ENCODE assay signal across 18 cellular contexts in the genomic region with DNA sequence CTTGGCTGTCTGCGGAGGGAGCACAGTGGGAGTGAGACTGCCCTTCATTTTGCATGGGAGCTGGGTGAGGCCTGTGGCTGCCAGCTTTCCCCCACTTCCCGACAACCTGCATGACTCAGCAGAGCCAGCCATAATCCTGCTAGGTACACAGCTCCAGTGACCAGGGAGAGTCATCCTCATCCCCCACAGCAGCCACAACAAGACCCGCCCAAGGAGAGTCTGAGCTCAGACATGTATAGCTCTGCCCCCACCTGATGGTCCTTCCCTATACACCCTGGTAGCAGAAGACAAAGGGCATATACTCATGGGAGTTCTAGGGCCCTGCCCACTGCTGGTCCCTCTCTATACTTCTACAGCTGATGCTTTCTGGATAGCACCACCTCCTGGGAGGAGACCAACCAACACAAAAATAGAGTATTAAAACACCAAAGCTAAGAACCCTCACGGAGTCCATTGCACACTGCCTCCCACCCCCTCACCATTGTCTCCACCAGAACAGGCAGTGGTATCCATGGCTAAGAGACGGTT. TPM values are rescaled to one million over a fixed set of nuclear protein-coding genes. Genes with fewer than 3 reads are reported as not detected.
DNase-seq lines count a peak whose midpoint lies in the region; ATAC-seq and TF ChIP-seq lines count a peak whose summit lies in the region.
"Had no signal": no experiment of that assay in that cellular context is flagged by ENCODE, and none has a peak within 500 bp of the region (broad histone marks: within the 10 kb centered on the region; RNA-seq: fewer than 3 reads in every experiment).

No MANE protein-coding gene starts in this region.

- no peaks in the 10 kb centered on the region for H3K4me1 Mint-ChIP-seq in stimulated activated effector memory CD8-positive, alpha-beta T cell treated with anti-CD3 and anti-CD28 coated beads, Interleukin-12 subunit alpha, Interleukin-12 subunit beta, amount 100 ng/mL, for 72 hours
- H3K4me1 Mint-ChIP-seq: activated naive CD4-positive, alpha-beta T cell treated with anti-CD3 and anti-CD28 coated beads, Interleukin-2, amount 10 ng/mL, durations not matched to agents 7 days and 5 days; central memory CD8-positive, alpha-beta T cell had no signal

- ATAC-seq in HG02938 (IDR thresholded peaks at IDR 0.05; ENCODE audit: unreplicated experiment), result no peak
- ATAC-seq in stimulated activated effector memory CD8-positive, alpha-beta T cell treated with anti-CD3 and anti-CD28 coated beads, Interleukin-12 subunit alpha, Interleukin-12 subunit beta, amount 100 ng/mL, for 72 hours, result no peak
- ATAC-seq: heart left ventricle, psoas muscle had no signal

- H3K4me3 Mint-ChIP-seq in stimulated activated effector memory CD8-positive, alpha-beta T cell treated with anti-CD3 and anti-CD28 coated beads, Interleukin-12 subunit alpha, Interleukin-12 subunit beta, amount 100 ng/mL, for 72 hours, result no peak overlapping the region
- H3K4me3 Mint-ChIP-seq: activated naive CD4-positive, alpha-beta T cell treated with anti-CD3 and anti-CD28 coated beads, Interleukin-2, amount 10 ng/mL, durations not matched to agents 7 days and 5 days; central memory CD8-positive, alpha-beta T cell had no signal

- H4K20me1 ChIP-seq in hepatocyte (ENCODE audit: insufficient read depth, poor library complexity, severe bottlenecking), result no peaks in the 10 kb centered on the region

- DNase-seq in HT1080 (ENCODE audit: low read depth) (peak; percentile 88), WERI-Rb-1 (peak; percentile 39), hepatocyte (ENCODE audit: low spot score) (peak; percentile 23)
- DNase-seq in stimulated activated effector memory CD8-positive, alpha-beta T cell treated with anti-CD3 and anti-CD28 coated beads, Interleukin-12 subunit alpha, Interleukin-12 subunit beta, amount 100 ng/mL, for 72 hours (ENCODE audit: low spot score in 2 of 2), result no peak
- DNase-seq in effector CD4-positive, alpha-beta T cell, result no peak
- DNase-seq: activated CD4-positive, alpha-beta T cell treated with anti-CD3 and anti-CD28 coated beads for 1 hour; activated CD8-positive, alpha-beta memory T cell treated with anti-CD3 and anti-CD28 coated beads, Interleukin-2, amount 50 U/mL, for 48 hours; activated naive CD4-positive, alpha-beta T cell treated with anti-CD3 and anti-CD28 coated beads, Interleukin-2, amount 10 ng/mL, durations not matched to agents 7 days and 5 days; heart left ventricle; NCI-H146; NCI-H526; psoas muscle had no signal

- H3K36me3 Mint-ChIP-seq in stimulated activated effector memory CD8-positive, alpha-beta T cell treated with anti-CD3 and anti-CD28 coated beads, Interleukin-12 subunit alpha, Interleukin-12 subunit beta, amount 100 ng/mL, for 72 hours, result no peaks in the 10 kb centered on the region
- H3K36me3 Mint-ChIP-seq: activated naive CD4-positive, alpha-beta T cell treated with anti-CD3 and anti-CD28 coated beads, Interleukin-2, amount 10 ng/mL, durations not matched to agents 7 days and 5 days had no signal

- H3K9me3 ChIP-seq in WERI-Rb-1 (ENCODE audit: severe bottlenecking), result no peaks in the 10 kb centered on the region
- no peaks in the 10 kb centered on the region for H3K9me3 ChIP-seq in hepatocyte (ENCODE audit: low read depth)
- H3K9me3 ChIP-seq in subcutaneous abdominal adipose tissue (ENCODE audit: control insufficient read depth in 5 of 5, low read length in 5 of 5), result peaks cover 0 to 6% (median 0%) of the 10 kb centered on the region in 5 donors
- H3K9me3 ChIP-seq: heart left ventricle, psoas muscle, tibial nerve had no signal

- H3K27ac Mint-ChIP-seq in stimulated activated effector memory CD8-positive, alpha-beta T cell treated with anti-CD3 and anti-CD28 coated beads, Interleukin-12 subunit alpha, Interleukin-12 subunit beta, amount 100 ng/mL, for 72 hours, result no peak overlapping the region
- H3K27ac Mint-ChIP-seq: activated naive CD4-positive, alpha-beta T cell treated with anti-CD3 and anti-CD28 coated beads, Interleukin-2, amount 10 ng/mL, durations not matched to agents 7 days and 5 days had no signal

- no peak overlapping the region for H2AFZ ChIP-seq in hepatocyte

- no peaks in the 10 kb centered on the region for H3K4me1 ChIP-seq in hepatocyte (ENCODE audit: insufficient read depth)
- H3K4me1 ChIP-seq in subcutaneous abdominal adipose tissue (ENCODE audit: control insufficient read depth in 5 of 5, insufficient read depth in 5 of 5, low read length in 5 of 5), result peaks cover 2 to 34% (median 24%) of the 10 kb centered on the region in 5 donors
- H3K4me1 ChIP-seq: heart left ventricle, psoas muscle, tibial nerve had no signal

- H3K27ac ChIP-seq in WERI-Rb-1, result 0 out of 2 replicates have a peak overlapping the region, but pooled peaks have one; percentile 41
- H3K27ac ChIP-seq in hepatocyte, result no peak overlapping the region
- H3K27ac ChIP-seq in subcutaneous abdominal adipose tissue (ENCODE audit: low read depth, low read length), result no peak overlapping the region
- H3K27ac ChIP-seq: C4-2B, heart left ventricle, psoas muscle, tibial nerve had no signal

- H3K36me3 ChIP-seq in WERI-Rb-1, result no peaks in the 10 kb centered on the region
- no peaks in the 10 kb centered on the region for H3K36me3 ChIP-seq in hepatocyte (replicated peaks; ENCODE audit: insufficient read depth, low read depth)
- no peaks in the 10 kb centered on the region for H3K36me3 ChIP-seq in subcutaneous abdominal adipose tissue (ENCODE audit: control insufficient read depth in 5 of 5, insufficient read depth in 5 of 5, low read length in 5 of 5)
- H3K36me3 ChIP-seq: heart left ventricle, tibial nerve had no signal

- 88% methylated on average over 5 of the region's 5 CpGs for WGBS in hepatocyte (ENCODE audit: low lambda C conversion rate, missing lambda C conversion rate)

- H3K4me2 ChIP-seq in hepatocyte, result no peak overlapping the region

- no peaks in the 10 kb centered on the region for H3K9me2 ChIP-seq in hepatocyte (replicated peaks; ENCODE audit: insufficient read depth)

- H3K4me3 ChIP-seq in WERI-Rb-1 (ENCODE audit: low read depth, low read length) (no peak overlapping the region), hepatocyte (no peak overlapping the region), subcutaneous abdominal adipose tissue (ENCODE audit: low read depth in 1 of 5, low read length in 5 of 5) (peak overlapping the region; percentile 38 to 66 (median 53))
- H3K4me3 ChIP-seq: heart left ventricle, psoas muscle, tibial nerve had no signal

- no peak overlapping the region for H3K9ac ChIP-seq in subcutaneous abdominal adipose tissue (ENCODE audit: low read length in 5 of 5)

- H3K79me2 ChIP-seq in hepatocyte, result no peaks in the 10 kb centered on the region

- no peaks in the 10 kb centered on the region for H3K9me3 Mint-ChIP-seq in stimulated activated effector memory CD8-positive, alpha-beta T cell treated with anti-CD3 and anti-CD28 coated beads, Interleukin-12 subunit alpha, Interleukin-12 subunit beta, amount 100 ng/mL, for 72 hours
- H3K9me3 Mint-ChIP-seq: activated naive CD4-positive, alpha-beta T cell treated with anti-CD3 and anti-CD28 coated beads, Interleukin-2, amount 10 ng/mL, durations not matched to agents 7 days and 5 days; central memory CD8-positive, alpha-beta T cell had no signal

- H3K27me3 ChIP-seq in WERI-Rb-1 (ENCODE audit: insufficient read depth, low read depth, severe bottlenecking), result no peaks in the 10 kb centered on the region
- no peaks in the 10 kb centered on the region for H3K27me3 ChIP-seq in hepatocyte
- no peaks in the 10 kb centered on the region for H3K27me3 ChIP-seq in subcutaneous abdominal adipose tissue (ENCODE audit: control insufficient read depth in 5 of 5, insufficient read depth in 4 of 5, low read length in 5 of 5)
- H3K27me3 ChIP-seq: heart left ventricle, tibial nerve had no signal

- no peak for TF ChIP-seq CTCF in WERI-Rb-1 (IDR thresholded peaks at IDR 0.05; ENCODE audit: low read depth, low read length)
- no peak for TF ChIP-seq CTCF in hepatocyte (IDR thresholded peaks at IDR 0.05; ENCODE audit: poor library complexity)

RNA-seq across cellular contexts. Expression of a gene that starts 29.3 kb away (rescaled TPM):
- 13.6 and 18.1 TPM in 2 replicates for total RNA-seq in HT1080 (2014; rRNA removed; shearing (Covaris generic))
- polyA plus RNA-seq in HT1080 (2015; cell fraction: cytosol; rRNA removed), result 19.1 and 19.6 TPM in 2 replicates
- 5.7 and 7.8 TPM in 2 replicates for polyA plus RNA-seq in HT1080 (2015; cell fraction: nucleus; rRNA removed)
- 182 and 197 TPM in 2 replicates for total RNA-seq in hepatocyte
- polyA plus RNA-seq in hepatocyte, result 171 and 190 TPM in 2 replicates
- total RNA-seq: T-helper 1 cell treated with Interleukin-12 subunit alpha and Interleukin-12 subunit beta and Interleukin-4 antibody, amounts not matched to agents 30 ng/mL and 1 ng/mL, for 36 hours had no signal

Comparison
In these comparisons a context has a peak if more than half of its experiments do, and no peak if none do; other contexts are left out.
1. DNase-seq: peak in HT1080 (single experiment), WERI-Rb-1 (single experiment) and hepatocyte (single experiment); none in stimulated activated effector memory CD8-positive, alpha-beta T cell treated with anti-CD3 and anti-CD28 coated beads, Interleukin-12 subunit alpha, Interleukin-12 subunit beta, amount 100 ng/mL, for 72 hours (0 of 2) and effector CD4-positive, alpha-beta T cell (single experiment).
2. H3K4me3 ChIP-seq: peak in subcutaneous abdominal adipose tissue (5 of 5); none in WERI-Rb-1 (single experiment) and hepatocyte (single experiment).